9 cellular contexts compared by ENCODE assay signal in the genomic region with DNA sequence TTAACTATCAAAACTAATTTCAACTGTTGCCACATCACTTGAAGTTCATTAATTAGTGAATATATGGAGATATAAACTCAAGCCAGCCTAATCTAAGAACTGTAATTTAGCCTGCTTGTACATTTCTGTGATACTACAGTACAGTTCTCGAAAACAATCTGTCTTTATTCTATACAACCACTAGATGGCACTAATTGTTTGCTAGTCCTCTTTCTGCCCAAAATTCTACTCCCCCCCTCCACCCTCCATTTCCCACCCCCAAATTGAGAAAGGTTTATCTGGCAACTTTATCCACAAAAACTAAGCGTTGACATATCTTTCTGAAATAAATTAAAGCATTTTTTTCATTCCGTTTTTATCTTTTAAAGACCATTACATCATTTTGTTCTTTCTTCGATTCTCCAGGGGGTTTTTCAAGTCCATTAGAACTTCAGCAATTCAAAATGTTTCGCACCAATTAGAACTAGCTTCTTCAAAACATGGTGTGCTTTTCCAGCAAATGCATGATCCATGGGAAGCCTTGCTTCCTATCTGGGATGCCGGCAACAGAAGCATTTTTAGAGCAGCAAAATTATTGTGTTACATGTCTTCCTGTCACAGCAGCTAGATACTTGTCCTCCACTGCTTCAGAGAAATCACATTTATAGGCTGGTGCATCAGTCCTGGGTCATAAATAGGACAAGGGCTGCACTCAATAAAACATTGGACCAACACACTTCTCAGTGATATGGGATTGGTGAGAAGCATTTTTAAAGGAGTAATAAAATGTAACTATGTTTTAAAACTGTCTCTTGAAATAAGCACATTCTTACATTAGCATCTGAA.
A peak's percentile ranks its signal among the peaks of the same experiment; 100 is the strongest.
DNase-seq lines count a peak whose midpoint lies in the region; ATAC-seq and TF ChIP-seq lines count a peak whose summit lies in the region.
"Had no signal": no experiment of that assay in that cellular context is flagged by ENCODE, and none has a peak within 500 bp of the region (broad histone marks: within the 10 kb centered on the region; RNA-seq: fewer than 3 reads in every experiment).

No MANE protein-coding gene starts in this region.

- H3K27me3 Mint-ChIP-seq in WTC11 (ENCODE audit: low read depth), result peaks cover 98% of the 10 kb centered on the region
- H3K27me3 Mint-ChIP-seq in effector memory CD8-positive, alpha-beta T cell, result peaks cover 25 to 42% of the 10 kb centered on the region in 2 donors

- H3K36me3 Mint-ChIP-seq in WTC11, result no peaks in the 10 kb centered on the region
- H3K36me3 Mint-ChIP-seq in effector memory CD8-positive, alpha-beta T cell (ENCODE audit: insufficient read depth), result no peaks in the 10 kb centered on the region

- ATAC-seq in WTC11, result no peak
- ATAC-seq in left lobe of liver, result peak; percentile 60
- no peak for ATAC-seq in effector memory CD8-positive, alpha-beta T cell (replicated peaks)
- ATAC-seq in GM21576 (IDR thresholded peaks at IDR 0.05; ENCODE audit: unreplicated experiment), result no peak

- TF ChIP-seq CTCF in WTC11 (IDR thresholded peaks at IDR 0.05), result peak; percentile 56; the same call in 1 of the 2 replicates

- CTCF ChIA-PET in WTC11 (lab: Charles Lee), result interaction anchor here (1.0 to 1.6 kb wide), 5 partner anchors 19 to 243 kb away, joined by 3 to 5 read pairs (median 4); a partner anchor contains a TSS

- no peak overlapping the region for H3K27ac ChIP-seq in caudate nucleus (ENCODE audit: low read depth, low read length)
- H3K27ac ChIP-seq: BLaER1 had no signal

- no peak overlapping the region for H3K4me3 Mint-ChIP-seq in WTC11
- H3K4me3 Mint-ChIP-seq in effector memory CD8-positive, alpha-beta T cell, result no peak overlapping the region

- H3K4me1 Mint-ChIP-seq in WTC11, result peaks cover 16% of the 10 kb centered on the region
- peaks cover 0 to 2% of the 10 kb centered on the region in 2 donors for H3K4me1 Mint-ChIP-seq in effector memory CD8-positive, alpha-beta T cell (ENCODE audit: low read depth in 2 of 2)

- DNase-seq in DMS79 treated with DMSO at 0.1 percent for 48 hours (lab: John Stamatoyannopoulos, UW) (peak; percentile 1), DMS79 (lab: John Stamatoyannopoulos, UW) (no peak), HuH-7 (ENCODE audit: low spot score) (peak; percentile 3), WTC11 (ENCODE audit: low spot score) (no peak), left lobe of liver (ENCODE audit: low spot score) (no peak), caudate nucleus (lab: John Stamatoyannopoulos, UW) (no peak)
- no peak for DNase-seq in effector memory CD8-positive, alpha-beta T cell

- no peaks in the 10 kb centered on the region for H3K9me3 Mint-ChIP-seq in WTC11
- H3K9me3 Mint-ChIP-seq in effector memory CD8-positive, alpha-beta T cell, result no peaks in the 10 kb centered on the region

- H3K27ac Mint-ChIP-seq in WTC11, result no peak overlapping the region
- no peak overlapping the region for H3K27ac Mint-ChIP-seq in effector memory CD8-positive, alpha-beta T cell

- POLR2A ChIA-PET in WTC11 (lab: Charles Lee), result no interaction called here

TF ChIP-seq in WTC11, 78 proteins besides CTCF, POLR2A, EP300 and RAD21 (continues in another document):
- TF ChIP-seq SMAD4 (CRISPR knock-in tag; IDR thresholded peaks at IDR 0.05), result no peak
- TF ChIP-seq CREM (CRISPR knock-in tag; IDR thresholded peaks at IDR 0.05), result no peak
- TF ChIP-seq ZNF121 (CRISPR knock-in tag; IDR thresholded peaks at IDR 0.05), result no peak
- TF ChIP-seq, protein P1, sequence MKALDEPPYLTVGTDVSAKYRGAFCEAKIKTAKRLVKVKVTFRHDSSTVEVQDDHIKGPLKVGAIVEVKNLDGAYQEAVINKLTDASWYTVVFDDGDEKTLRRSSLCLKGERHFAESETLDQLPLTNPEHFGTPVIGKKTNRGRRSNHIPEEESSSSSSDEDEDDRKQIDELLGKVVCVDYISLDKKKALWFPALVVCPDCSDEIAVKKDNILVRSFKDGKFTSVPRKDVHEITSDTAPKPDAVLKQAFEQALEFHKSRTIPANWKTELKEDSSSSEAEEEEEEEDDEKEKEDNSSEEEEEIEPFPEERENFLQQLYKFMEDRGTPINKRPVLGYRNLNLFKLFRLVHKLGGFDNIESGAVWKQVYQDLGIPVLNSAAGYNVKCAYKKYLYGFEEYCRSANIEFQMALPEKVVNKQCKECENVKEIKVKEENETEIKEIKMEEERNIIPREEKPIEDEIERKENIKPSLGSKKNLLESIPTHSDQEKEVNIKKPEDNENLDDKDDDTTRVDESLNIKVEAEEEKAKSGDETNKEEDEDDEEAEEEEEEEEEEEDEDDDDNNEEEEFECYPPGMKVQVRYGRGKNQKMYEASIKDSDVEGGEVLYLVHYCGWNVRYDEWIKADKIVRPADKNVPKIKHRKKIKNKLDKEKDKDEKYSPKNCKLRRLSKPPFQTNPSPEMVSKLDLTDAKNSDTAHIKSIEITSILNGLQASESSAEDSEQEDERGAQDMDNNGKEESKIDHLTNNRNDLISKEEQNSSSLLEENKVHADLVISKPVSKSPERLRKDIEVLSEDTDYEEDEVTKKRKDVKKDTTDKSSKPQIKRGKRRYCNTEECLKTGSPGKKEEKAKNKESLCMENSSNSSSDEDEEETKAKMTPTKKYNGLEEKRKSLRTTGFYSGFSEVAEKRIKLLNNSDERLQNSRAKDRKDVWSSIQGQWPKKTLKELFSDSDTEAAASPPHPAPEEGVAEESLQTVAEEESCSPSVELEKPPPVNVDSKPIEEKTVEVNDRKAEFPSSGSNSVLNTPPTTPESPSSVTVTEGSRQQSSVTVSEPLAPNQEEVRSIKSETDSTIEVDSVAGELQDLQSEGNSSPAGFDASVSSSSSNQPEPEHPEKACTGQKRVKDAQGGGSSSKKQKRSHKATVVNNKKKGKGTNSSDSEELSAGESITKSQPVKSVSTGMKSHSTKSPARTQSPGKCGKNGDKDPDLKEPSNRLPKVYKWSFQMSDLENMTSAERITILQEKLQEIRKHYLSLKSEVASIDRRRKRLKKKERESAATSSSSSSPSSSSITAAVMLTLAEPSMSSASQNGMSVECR (CRISPR knock-in tag; IDR thresholded peaks at IDR 0.05; ENCODE audit: borderline replicate concordance), result no peak
- TF ChIP-seq, protein P2, sequence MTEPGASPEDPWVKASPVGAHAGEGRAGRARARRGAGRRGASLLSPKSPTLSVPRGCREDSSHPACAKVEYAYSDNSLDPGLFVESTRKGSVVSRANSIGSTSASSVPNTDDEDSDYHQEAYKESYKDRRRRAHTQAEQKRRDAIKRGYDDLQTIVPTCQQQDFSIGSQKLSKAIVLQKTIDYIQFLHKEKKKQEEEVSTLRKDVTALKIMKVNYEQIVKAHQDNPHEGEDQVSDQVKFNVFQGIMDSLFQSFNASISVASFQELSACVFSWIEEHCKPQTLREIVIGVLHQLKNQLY (CRISPR knock-in tag; IDR thresholded peaks at IDR 0.05), result no peak
- TF ChIP-seq ZNF396 (CRISPR knock-in tag; IDR thresholded peaks at IDR 0.05; ENCODE audit: borderline replicate concordance), result no peak
- TF ChIP-seq ZNF423 (CRISPR knock-in tag; IDR thresholded peaks at IDR 0.05), result no peak
- TF ChIP-seq, protein P3, sequence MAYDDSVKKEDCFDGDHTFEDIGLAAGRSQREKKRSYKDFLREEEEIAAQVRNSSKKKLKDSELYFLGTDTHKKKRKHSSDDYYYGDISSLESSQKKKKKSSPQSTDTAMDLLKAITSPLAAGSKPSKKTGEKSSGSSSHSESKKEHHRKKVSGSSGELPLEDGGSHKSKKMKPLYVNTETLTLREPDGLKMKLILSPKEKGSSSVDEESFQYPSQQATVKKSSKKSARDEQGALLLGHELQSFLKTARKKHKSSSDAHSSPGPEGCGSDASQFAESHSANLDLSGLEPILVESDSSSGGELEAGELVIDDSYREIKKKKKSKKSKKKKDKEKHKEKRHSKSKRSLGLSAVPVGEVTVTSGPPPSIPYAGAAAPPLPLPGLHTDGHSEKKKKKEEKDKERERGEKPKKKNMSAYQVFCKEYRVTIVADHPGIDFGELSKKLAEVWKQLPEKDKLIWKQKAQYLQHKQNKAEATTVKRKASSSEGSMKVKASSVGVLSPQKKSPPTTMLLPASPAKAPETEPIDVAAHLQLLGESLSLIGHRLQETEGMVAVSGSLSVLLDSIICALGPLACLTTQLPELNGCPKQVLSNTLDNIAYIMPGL (CRISPR knock-in tag; IDR thresholded peaks at IDR 0.05), result no peak
- TF ChIP-seq HMGA2 (CRISPR knock-in tag; IDR thresholded peaks at IDR 0.05), result no peak
- no peak for TF ChIP-seq JUN (CRISPR knock-in tag; IDR thresholded peaks at IDR 0.05)
- TF ChIP-seq, protein P4, sequence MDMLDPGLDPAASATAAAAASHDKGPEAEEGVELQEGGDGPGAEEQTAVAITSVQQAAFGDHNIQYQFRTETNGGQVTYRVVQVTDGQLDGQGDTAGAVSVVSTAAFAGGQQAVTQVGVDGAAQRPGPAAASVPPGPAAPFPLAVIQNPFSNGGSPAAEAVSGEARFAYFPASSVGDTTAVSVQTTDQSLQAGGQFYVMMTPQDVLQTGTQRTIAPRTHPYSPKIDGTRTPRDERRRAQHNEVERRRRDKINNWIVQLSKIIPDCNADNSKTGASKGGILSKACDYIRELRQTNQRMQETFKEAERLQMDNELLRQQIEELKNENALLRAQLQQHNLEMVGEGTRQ (CRISPR knock-in tag; IDR thresholded peaks at IDR 0.05), result no peak
- TF ChIP-seq MYBL2 (CRISPR knock-in tag; IDR thresholded peaks at IDR 0.05), result no peak
- no peak for TF ChIP-seq NFYB (CRISPR knock-in tag; conservative IDR thresholded peaks at IDR 0.05; ENCODE audit: low read depth)
- TF ChIP-seq KAT7 (CRISPR knock-in tag; IDR thresholded peaks at IDR 0.05; ENCODE audit: borderline replicate concordance), result no peak
- TF ChIP-seq ELF4 (CRISPR knock-in tag; IDR thresholded peaks at IDR 0.05; ENCODE audit: low read depth), result no peak
- no peak for TF ChIP-seq NR2C2 (CRISPR knock-in tag; IDR thresholded peaks at IDR 0.05)
- no peak for TF ChIP-seq OVOL2 (CRISPR knock-in tag; IDR thresholded peaks at IDR 0.05; ENCODE audit: borderline replicate concordance)

Comparison
In these comparisons a context has a peak if more than half of its experiments do, and no peak if none do; other contexts are left out.
1. DNase-seq: peak in DMS79 treated with DMSO at 0.1 percent for 48 hours (single experiment) and HuH-7 (single experiment); none in DMS79 (single experiment), WTC11 (single experiment), left lobe of liver (single experiment), effector memory CD8-positive, alpha-beta T cell (0 of 3) and caudate nucleus (0 of 61).